In genomic region chr5:123511648-123512605, GRCh38 we compare ENCODE assay signal across 1 cellular context.
TF ChIP-seq lines count a peak whose summit lies in the region.

CSNK1G3 (plus strand) TSS chr5:123512177; CDS start chr5:123545664, 33,487 bp downstream.

TF ChIP-seq in K562, 482 proteins besides CTCF, POLR2A, EP300 and RAD21 (continued from another document and continues in another):
- no peak for TF ChIP-seq CTCFL (IDR thresholded peaks at IDR 0.05; ENCODE audit: borderline replicate concordance, insufficient read depth, low read depth, low read length, poor library complexity, severe bottlenecking)
- no peak for TF ChIP-seq ZNF134 (CRISPR knock-in tag; conservative IDR thresholded peaks at IDR 0.05)
- no peak for TF ChIP-seq ZNF324 (CRISPR knock-in tag; IDR thresholded peaks at IDR 0.05)
- TF ChIP-seq UBTF (IDR thresholded peaks at IDR 0.05; ENCODE audit: borderline replicate concordance in 1 of 2, low read depth in 2 of 2, low read length in 2 of 2), result peak; percentile 76 to 97
- TF ChIP-seq BCLAF1 (IDR thresholded peaks at IDR 0.05; ENCODE audit: borderline replicate concordance in 1 of 2, control insufficient read depth in 1 of 2, low read depth in 2 of 2, low read length in 1 of 2), result no peak
- no peak for TF ChIP-seq CHD7 (IDR thresholded peaks at IDR 0.05; ENCODE audit: low read depth, low read length)
- no peak for TF ChIP-seq PPARD (CRISPR knock-in tag; IDR thresholded peaks at IDR 0.05)
- TF ChIP-seq ZNF24 (IDR thresholded peaks at IDR 0.05), result peak; percentile 94
- 0 out of 2 replicates have a peak, but pooled peaks have one; percentile 31 for TF ChIP-seq ZNF197 (CRISPR knock-in tag; IDR thresholded peaks at IDR 0.05; ENCODE audit: low read depth)
- no peak for TF ChIP-seq ZNF551 (CRISPR knock-in tag; IDR thresholded peaks at IDR 0.05)
- no peak for TF ChIP-seq STAG1 (CRISPR knock-in tag; IDR thresholded peaks at IDR 0.05; ENCODE audit: borderline replicate concordance)
- 0 out of 2 replicates have a peak, but pooled peaks have one; percentile 13 for TF ChIP-seq CEBPG (CRISPR knock-in tag; IDR thresholded peaks at IDR 0.05)
- no peak; a peak in 2 of 4 replicates for TF ChIP-seq CEBPG (tag; conservative IDR thresholded peaks at IDR 0.05 in 1 of 2, IDR thresholded peaks at IDR 0.05 in 1 of 2)
- TF ChIP-seq EWSR1 (IDR thresholded peaks at IDR 0.05; ENCODE audit: borderline replicate concordance, low read depth, partially characterized antibody), result no peak
- TF ChIP-seq PBX2 (CRISPR knock-in tag; IDR thresholded peaks at IDR 0.05; ENCODE audit: low read depth), result no peak
- TF ChIP-seq PBX2 (tag; conservative IDR thresholded peaks at IDR 0.05; ENCODE audit: low read depth), result no peak
- TF ChIP-seq ZFP91 (CRISPR knock-in tag; IDR thresholded peaks at IDR 0.05), result no peak
- no peak for TF ChIP-seq CBX8 (IDR thresholded peaks at IDR 0.05; ENCODE audit: borderline replicate concordance, extremely low read depth, low read depth, low read length, poor library complexity, severe bottlenecking)
- no peak for TF ChIP-seq DLX4 (CRISPR knock-in tag; IDR thresholded peaks at IDR 0.05)
- TF ChIP-seq ZNF707 (CRISPR knock-in tag; conservative IDR thresholded peaks at IDR 0.05), result no peak
- no peak for TF ChIP-seq SP2 (IDR thresholded peaks at IDR 0.05; ENCODE audit: extremely low read depth, low read depth, low read length, poor library complexity, severe bottlenecking)
- no peak for TF ChIP-seq ZNF57 (CRISPR knock-in tag; IDR thresholded peaks at IDR 0.05)
